9 cellular contexts compared by ENCODE assay signal in genomic region chr19:39410620-39411005, GRCh38. TPM values are rescaled to one million over a fixed set of nuclear protein-coding genes. Genes with fewer than 3 reads are reported as not detected.
A peak's percentile ranks its signal among the peaks of the same experiment; 100 is the strongest.
DNase-seq lines count a peak whose midpoint lies in the region; ATAC-seq and TF ChIP-seq lines count a peak whose summit lies in the region.
"Had no signal": no experiment of that assay in that cellular context is flagged by ENCODE, and none has a peak within 500 bp of the region (broad histone marks: within the 10 kb centered on the region; RNA-seq: fewer than 3 reads in every experiment).

No MANE protein-coding gene starts in this region.

- no peaks in the 10 kb centered on the region for H3K9me3 ChIP-seq in transverse colon
- H3K9me3 ChIP-seq: mucosa of descending colon had no signal

- WGBS in lower leg skin, 2 donors: 38 to 43% methylated on average over 2 of the region's 2 CpGs
- 39% methylated on average over 2 of the region's 2 CpGs; no CpG with 5 or more reads in 1 of the 2 donors for WGBS in transverse colon (ENCODE audit: low coverage in 1 of 2), 2 donors

- H3K4me1 Mint-ChIP-seq in activated naive CD4-positive, alpha-beta T cell treated with anti-CD3 and anti-CD28 coated beads for 36 hours (ENCODE audit: low read depth): peaks cover 40% of the 10 kb centered on the region

- H3K27me3 Mint-ChIP-seq in activated naive CD4-positive, alpha-beta T cell treated with anti-CD3 and anti-CD28 coated beads for 36 hours (ENCODE audit: low read depth): peaks cover 2% of the 10 kb centered on the region

- H3K36me3 Mint-ChIP-seq in activated naive CD4-positive, alpha-beta T cell treated with anti-CD3 and anti-CD28 coated beads for 36 hours (ENCODE audit: low read depth): peaks cover 29% of the 10 kb centered on the region

- peaks cover 0 to 14% (median 8%) of the 10 kb centered on the region in 4 donors for H3K36me3 ChIP-seq in transverse colon

- peaks cover 17% of the 10 kb centered on the region for H3K27me3 ChIP-seq in transverse colon

- no peak for ATAC-seq in HG02571 (IDR thresholded peaks at IDR 0.05; ENCODE audit: unreplicated experiment)

- intact Hi-C loops in activated naive CD4-positive, alpha-beta T cell treated with anti-CD3 and anti-CD28 coated beads for 36 hours (cut with micrococcal nuclease): no loop called here
- intact Hi-C loops in lower leg skin (cut with DNase I; ENCODE audit: low total_unique reads): no loop called here
- intact Hi-C loops in transverse colon (cut with DNase I; ENCODE audit: low total_unique reads): no loop called here

- peak overlapping the region; percentile 85 for H3K27ac Mint-ChIP-seq in activated naive CD4-positive, alpha-beta T cell treated with anti-CD3 and anti-CD28 coated beads for 36 hours

- no peak for TF ChIP-seq EP300 in transverse colon (IDR thresholded peaks at IDR 0.05; ENCODE audit: low read depth)

- no peak for TF ChIP-seq CTCF in astrocyte of the spinal cord (IDR thresholded peaks at IDR 0.05; ENCODE audit: low read depth, low read length)
- TF ChIP-seq CTCF in lower leg skin (IDR thresholded peaks at IDR 0.05): no peak
- no peak for TF ChIP-seq CTCF in transverse colon (IDR thresholded peaks at IDR 0.05)

- TF ChIP-seq POLR2A in lower leg skin (IDR thresholded peaks at IDR 0.05): no peak
- TF ChIP-seq POLR2A in transverse colon (IDR thresholded peaks at IDR 0.05): no peak

- H3K4me3 ChIP-seq in astrocyte of the spinal cord (ENCODE audit: low read depth, low read length) (peak overlapping the region; percentile 98), lower leg skin (ENCODE audit: low read depth, poor library complexity, severe bottlenecking) (peak overlapping the region; percentile 99), transverse colon (peak overlapping the region; percentile 66 to 86 (median 84))

- no peaks in the 10 kb centered on the region for H3K9me3 Mint-ChIP-seq in activated naive CD4-positive, alpha-beta T cell treated with anti-CD3 and anti-CD28 coated beads for 36 hours

- in situ Hi-C loops in astrocyte of the spinal cord (cut with HindIII; ENCODE audit: low sequenced_read_pairs) (no loop called here), transverse colon (cut with MboI; ENCODE audit: low pct_ligation_motif_present in 1 of 4, low pct_unique_long_range_greater_than_20kb in 1 of 4, low sequenced_read_pairs in 3 of 4) (no loop called here)

- H3K4me1 ChIP-seq in transverse colon: peaks cover 12 to 55% (median 44%) of the 10 kb centered on the region in 4 donors

- CTCF ChIA-PET in activated naive CD4-positive, alpha-beta T cell treated with anti-CD3 and anti-CD28 coated beads for 36 hours (lab: Charles Lee): interaction anchor here (1.0 to 2.1 kb wide), 5 partner anchors 9 to 64 kb away, joined by 3 to 97 read pairs (median 11); partner anchors contain the start of genes MED29 and PAF1

- peak overlapping the region; percentile 82 for H3K4me3 Mint-ChIP-seq in activated naive CD4-positive, alpha-beta T cell treated with anti-CD3 and anti-CD28 coated beads for 36 hours

- peak; percentile 25 for DNase-seq in activated naive CD4-positive, alpha-beta T cell treated with anti-CD3 and anti-CD28 coated beads for 36 hours
- no peak for DNase-seq in activated naive CD4-positive, alpha-beta T cell treated with anti-CD3 and anti-CD28 coated beads, Interleukin-2, amount 50 U/mL, for 16 hours
- DNase-seq in astrocyte of the spinal cord (ENCODE audit: low read depth, low spot score): no peak
- no peak for DNase-seq in lower leg skin (ENCODE audit: low spot score in 2 of 2)
- peak; percentile 50 for DNase-seq in transverse colon
- DNase-seq in AG08395 (ENCODE audit: low spot score): no peak
- DNase-seq in mesenteric fat pad (ENCODE audit: low spot score): no peak

- H3K27ac ChIP-seq in transverse colon: peak overlapping the region; percentile 98 to 100 (median 99)

RNA-seq across cellular contexts. Expression of gene PLEKHG2, which starts 1.9 kb away (rescaled TPM):
- 10 to 100 TPM; 27.3 to 34.6 TPM for total RNA-seq in activated naive CD4-positive, alpha-beta T cell treated with anti-CD3 and anti-CD28 coated beads for 36 hours
- 1 to 10 TPM; 3.0 to 6.4 (median 4.3) TPM for total RNA-seq in lower leg skin
- 10 to 100 TPM in 2 of 4 donors, 1 to 10 TPM in 2; 6.1 to 27.7 (median 11.9) TPM for total RNA-seq in transverse colon
- 56.4 TPM for total RNA-seq in mesenteric fat pad

RNA-seq across cellular contexts. Expression of gene ZFP36, which starts 4.0 kb away (rescaled TPM):
- 100 to 1,000 TPM; 113 to 116 TPM for total RNA-seq in activated naive CD4-positive, alpha-beta T cell treated with anti-CD3 and anti-CD28 coated beads for 36 hours
- total RNA-seq in lower leg skin: 100 to 1,000 TPM; 170 to 536 (median 280) TPM
- total RNA-seq in transverse colon: 100 to 1,000 TPM; 280 to 924 (median 309) TPM
- 1,383 TPM for total RNA-seq in mesenteric fat pad

RNA-seq across cellular contexts. Expression of gene MED29, which starts 19.4 kb away (rescaled TPM):
- total RNA-seq in activated naive CD4-positive, alpha-beta T cell treated with anti-CD3 and anti-CD28 coated beads for 36 hours: 10 to 100 TPM; 18.0 to 18.5 TPM
- 10 to 100 TPM; 30.3 to 35.8 (median 33.3) TPM for total RNA-seq in lower leg skin
- 10 to 100 TPM; 22.8 to 37.4 (median 27.8) TPM for total RNA-seq in transverse colon
- 34.1 TPM for total RNA-seq in mesenteric fat pad

RNA-seq across cellular contexts. Expression of gene PAF1, which starts 19.7 kb away (rescaled TPM):
- total RNA-seq in activated naive CD4-positive, alpha-beta T cell treated with anti-CD3 and anti-CD28 coated beads for 36 hours: 10 to 100 TPM; 31.9 to 34.9 TPM
- total RNA-seq in lower leg skin (10 to 100 TPM; 22.4 to 48.0 (median 36.3) TPM), transverse colon (10 to 100 TPM; 37.8 to 71.2 (median 43.0) TPM), mesenteric fat pad (29.7 TPM)

RNA-seq across cellular contexts. Expression of gene RPS16, which starts 25.1 kb away (rescaled TPM):
- total RNA-seq in activated naive CD4-positive, alpha-beta T cell treated with anti-CD3 and anti-CD28 coated beads for 36 hours: 1,000 to 10,000 TPM; 4,195 to 4,327 TPM
- total RNA-seq in lower leg skin (1,000 to 10,000 TPM; 1,726 to 3,026 (median 2,088) TPM), transverse colon (1,000 to 10,000 TPM in 3 of 4 donors, 100 to 1,000 TPM in 1; 718 to 1,665 (median 1,335) TPM), mesenteric fat pad (1,454 TPM)

Comparison
In these comparisons a context has a peak if more than half of its experiments do, and no peak if none do; other contexts are left out.
1. DNase-seq: peak in activated naive CD4-positive, alpha-beta T cell treated with anti-CD3 and anti-CD28 coated beads for 36 hours (single experiment) and transverse colon (single experiment); none in activated naive CD4-positive, alpha-beta T cell treated with anti-CD3 and anti-CD28 coated beads, Interleukin-2, amount 50 U/mL, for 16 hours (single experiment), astrocyte of the spinal cord (single experiment), lower leg skin (0 of 2), AG08395 (single experiment) and mesenteric fat pad (single experiment).
2. Peak in every context shown above with its lines, with median percentiles within 50 percentile points of each other: H3K4me3 ChIP-seq.